In genomic region chr7:152338553-152338952, GRCh38 we compare ENCODE assay signal across 21 cellular contexts.
"Had no signal": no experiment of that assay in that cellular context is flagged by ENCODE, and none has a peak within 500 bp of the region (broad histone marks: within the 10 kb centered on the region; RNA-seq: fewer than 3 reads in every experiment).

No MANE protein-coding gene starts in this region.

- H3K36me3 ChIP-seq: breast epithelium, colonic mucosa, heart left ventricle, left ventricle myocardium inferior, right lobe of liver, tibial nerve had no signal

- H3K27me3 ChIP-seq: breast epithelium, colonic mucosa, heart left ventricle, right lobe of liver, tibial nerve had no signal

- H3K4me1 ChIP-seq: colonic mucosa had no signal

- H3K9me3 ChIP-seq: breast epithelium, colonic mucosa, heart left ventricle, left ventricle myocardium inferior, right lobe of liver, tibial nerve had no signal

- DNase-seq: activated B cell treated with CpG ODN at 0.5 μM for 24 hours; activated CD4-positive, alpha-beta T cell treated with anti-CD3 and anti-CD28 coated beads, Interleukin-2, amount 50 U/mL, for 1 hour; activated CD8-positive, alpha-beta T cell treated with anti-CD3 and anti-CD28 coated beads for 36 hours; activated gamma-delta T cell treated with Interleukin-2 at 50 U/mL for 16 hours; activated naive CD4-positive, alpha-beta T cell treated with anti-CD3 and anti-CD28 coated beads, Interleukin-2, amount 50 U/mL, for 16 hours; activated T-cell treated with anti-CD3 and anti-CD28 coated beads, Interleukin-2, amount 50 U/mL, for 4 hours; amygdala; central memory CD4-positive, alpha-beta T cell; colonic mucosa; effector CD8-positive, alpha-beta T cell; heart left ventricle; islet precursor cell; left ventricle myocardium inferior; right lobe of liver; stimulated activated CD4-positive, alpha-beta T cell treated with anti-CD3 and anti-CD28 coated beads, Interleukin-2, amount 100 ng/mL, for 48 hours; stimulated activated naive CD4-positive, alpha-beta T cell treated with Interleukin-2 at 50 U/mL for 16 hours; T-cell had no signal

- H3K27ac ChIP-seq: breast epithelium, colonic mucosa, heart left ventricle, left ventricle myocardium inferior, right lobe of liver had no signal

- H3K4me3 ChIP-seq: breast epithelium, colonic mucosa, heart left ventricle, left ventricle myocardium inferior, lung, right lobe of liver, tibial nerve had no signal

- ATAC-seq: activated CD8-positive, alpha-beta T cell treated with anti-CD3 and anti-CD28 coated beads for 36 hours; activated T-cell treated with anti-CD3 and anti-CD28 coated beads, Interleukin-2, amount 50 U/mL, for 4 hours; activated T-helper 17 cell treated with anti-CD3 and anti-CD28 coated beads, Interleukin-2, amount 50 U/mL, for 72 hours; heart left ventricle; right lobe of liver; T-cell had no signal
